In the genomic region with DNA sequence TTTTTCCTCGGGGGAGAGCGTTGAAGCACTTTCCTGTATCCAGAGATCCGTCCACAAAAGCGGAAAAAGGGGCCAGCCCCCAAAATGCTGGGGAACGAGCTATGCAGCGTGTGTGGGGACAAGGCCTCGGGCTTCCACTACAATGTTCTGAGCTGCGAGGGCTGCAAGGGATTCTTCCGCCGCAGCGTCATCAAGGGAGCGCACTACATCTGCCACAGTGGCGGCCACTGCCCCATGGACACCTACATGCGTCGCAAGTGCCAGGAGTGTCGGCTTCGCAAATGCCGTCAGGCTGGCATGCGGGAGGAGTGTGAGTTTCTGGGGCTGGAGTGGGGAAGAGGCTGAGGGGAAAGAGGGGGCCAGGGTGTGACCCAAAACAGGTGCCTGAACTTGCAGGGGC, we compare ENCODE assay signal across 24 cellular contexts. TPM values are rescaled to one million over a fixed set of nuclear protein-coding genes. Genes with fewer than 3 reads are reported as not detected.
DNase-seq lines count a peak whose midpoint lies in the region; ATAC-seq and TF ChIP-seq lines count a peak whose summit lies in the region.
"Had no signal": no experiment of that assay in that cellular context is flagged by ENCODE, and none has a peak within 500 bp of the region (broad histone marks: within the 10 kb centered on the region; RNA-seq: fewer than 3 reads in every experiment).

No MANE protein-coding gene starts in this region.

- CTCF ChIA-PET in activated CD4-positive, alpha-beta T cell treated with anti-CD3 and anti-CD28 coated beads, Interleukin-2, amount 10 ng/mL, durations not matched to agents 7 days and 5 days (lab: Charles Lee) = interaction anchor here (0.6 to 5.3 kb wide), 6 partner anchors 8 to 1052 kb away, joined by 3 to 48 read pairs (median 4); a partner anchor contains a TSS
- CTCF ChIA-PET in activated CD4-positive, alpha-beta T cell treated with anti-CD3 and anti-CD28 coated beads for 36 hours (lab: Charles Lee) = interaction anchor here (1.0 to 2.9 kb wide), 7 partner anchors 11 to 454 kb away, joined by 3 to 17 read pairs (median 5); a partner anchor contains a TSS
- CTCF ChIA-PET in PC-9 (lab: Charles Lee) = interaction anchor here (0.6 to 1.7 kb wide), 3 partner anchors 17 to 94 kb away, joined by 3 to 10 read pairs (median 3); no protein-coding TSS in a partner anchor

- no peaks in the 10 kb centered on the region for H4K20me1 ChIP-seq in PC-9 (ENCODE audit: insufficient read depth)
- H4K20me1 ChIP-seq in GM23338 (replicated peaks; ENCODE audit: insufficient read depth) = no peaks in the 10 kb centered on the region

- H3K9me2 ChIP-seq in PC-9 (ENCODE audit: insufficient read depth) = no peaks in the 10 kb centered on the region
- no peaks in the 10 kb centered on the region for H3K9me2 ChIP-seq in GM23338 (ENCODE audit: insufficient read depth)

- H3K36me3 ChIP-seq in PC-9 (ENCODE audit: low read depth) = peaks cover 6% of the 10 kb centered on the region; the same call in 1 of the 2 replicates
- H3K36me3 ChIP-seq in transverse colon = no peaks in the 10 kb centered on the region
- no peaks in the 10 kb centered on the region for H3K36me3 ChIP-seq in GM23338 (ENCODE audit: insufficient read depth)
- H3K36me3 ChIP-seq: SJCRH30 had no signal

- no peak for TF ChIP-seq EP300 in transverse colon (IDR thresholded peaks at IDR 0.05; ENCODE audit: low read depth)

- H3K27ac ChIP-seq in PC-9 (no peak overlapping the region), transverse colon (peak overlapping the region in 3 of 4 donors; percentile 81 to 88 (median 83)), GM23338 (ENCODE audit: low read depth) (no peak overlapping the region)
- H3K27ac ChIP-seq: 22Rv1, GM23248, KMS-11, SJCRH30 had no signal

- TF ChIP-seq CTCF in PC-9 (conservative IDR thresholded peaks at IDR 0.05) = no peak
- TF ChIP-seq CTCF in neural crest cell (conservative IDR thresholded peaks at IDR 0.05) = no peak
- TF ChIP-seq CTCF in transverse colon (IDR thresholded peaks at IDR 0.05) = no peak
- no peak for TF ChIP-seq CTCF in GM23338 (conservative IDR thresholded peaks at IDR 0.05; ENCODE audit: low read depth in 2 of 2)

- in situ Hi-C loops in transverse colon (cut with MboI; ENCODE audit: low pct_ligation_motif_present in 1 of 4, low pct_unique_long_range_greater_than_20kb in 1 of 4, low sequenced_read_pairs in 3 of 4) = loop anchor here in 1 of 4 donors (10.0 kb wide), 1 partner anchor 86 kb away; a partner anchor contains a TSS

- H3K9me3 Mint-ChIP-seq in activated CD4-positive, alpha-beta T cell treated with anti-CD3 and anti-CD28 coated beads, Interleukin-2, amount 10 ng/mL, durations not matched to agents 7 days and 5 days = no peaks in the 10 kb centered on the region
- H3K9me3 Mint-ChIP-seq in activated CD4-positive, alpha-beta T cell treated with anti-CD3 and anti-CD28 coated beads for 36 hours (ENCODE audit: low read depth) = no peaks in the 10 kb centered on the region
- H3K9me3 Mint-ChIP-seq in neural crest cell (no peaks in the 10 kb centered on the region), GM23338 (no peaks in the 10 kb centered on the region)
- H3K9me3 Mint-ChIP-seq: H9, IgD-negative memory B cell had no signal

- H3K4me1 Mint-ChIP-seq in activated CD4-positive, alpha-beta T cell treated with anti-CD3 and anti-CD28 coated beads, Interleukin-2, amount 10 ng/mL, durations not matched to agents 7 days and 5 days = peaks cover 30% of the 10 kb centered on the region
- peaks cover 12% of the 10 kb centered on the region for H3K4me1 Mint-ChIP-seq in activated CD4-positive, alpha-beta T cell treated with anti-CD3 and anti-CD28 coated beads for 36 hours
- H3K4me1 Mint-ChIP-seq in neural crest cell = peaks cover 27% of the 10 kb centered on the region
- H3K4me1 Mint-ChIP-seq in GM23338 = peaks cover 20% of the 10 kb centered on the region

- H3K4me2 ChIP-seq in PC-9 (peak overlapping the region; percentile 88), GM23338 (no peak overlapping the region)
- H3K4me2 ChIP-seq: KMS-11 had no signal

- POLR2A ChIA-PET in activated CD4-positive, alpha-beta T cell treated with anti-CD3 and anti-CD28 coated beads, Interleukin-2, amount 10 ng/mL, durations not matched to agents 7 days and 5 days (lab: Charles Lee) = no interaction called here
- POLR2A ChIA-PET in activated CD4-positive, alpha-beta T cell treated with anti-CD3 and anti-CD28 coated beads for 36 hours (lab: Charles Lee) = no interaction called here
- POLR2A ChIA-PET in PC-9 (lab: Charles Lee; ENCODE audit: unreplicated experiment) = interaction anchor here (0.6 kb wide), 1 partner anchor 30 kb away, joined by 4 read pairs; no protein-coding TSS in a partner anchor

- BruUV-seq in PC-9 (replicated peaks; lab: Mats Ljungman, UMichigan) = no TSS peak

- H3K27me3 ChIP-seq in PC-9 (ENCODE audit: insufficient read depth, low read depth) = no peaks in the 10 kb centered on the region
- no peaks in the 10 kb centered on the region for H3K27me3 ChIP-seq in transverse colon
- H3K27me3 ChIP-seq in GM23338 (ENCODE audit: insufficient read depth) = no peaks in the 10 kb centered on the region
- H3K27me3 ChIP-seq: SJCRH30 had no signal

- no peak for TF ChIP-seq POLR2A in transverse colon (IDR thresholded peaks at IDR 0.05)

- H3K4me1 ChIP-seq in PC-9 (replicated peaks; ENCODE audit: insufficient read depth) (peaks cover 56% of the 10 kb centered on the region), transverse colon (peaks cover 9 to 52% (median 42%) of the 10 kb centered on the region in 4 donors), GM23338 (ENCODE audit: insufficient read depth) (peaks cover 28% of the 10 kb centered on the region)

- ATAC-seq in activated CD4-positive, alpha-beta T cell treated with anti-CD3 and anti-CD28 coated beads for 36 hours = no peak
- ATAC-seq in HG02678 (IDR thresholded peaks at IDR 0.05; ENCODE audit: unreplicated experiment) (no peak), GM23338 (no peak)
- ATAC-seq: Right ventricle myocardium inferior had no signal

- H3F3A ChIP-seq in PC-9 (ENCODE audit: insufficient read depth, low read depth) = peaks cover 53% of the 10 kb centered on the region
- peaks cover 13% of the 10 kb centered on the region for H3F3A ChIP-seq in GM23338 (replicated peaks; ENCODE audit: low read depth)

- DNase-seq in activated CD4-positive, alpha-beta T cell treated with anti-CD3 and anti-CD28 coated beads, Interleukin-2, amount 10 ng/mL, durations not matched to agents 7 days and 5 days = no peak
- no peak for DNase-seq in activated CD4-positive, alpha-beta T cell treated with anti-CD3 and anti-CD28 coated beads for 36 hours
- no peak for DNase-seq in PC-9
- no peak for DNase-seq in neural crest cell (ENCODE audit: low read depth, low spot score)
- no peak for DNase-seq in transverse colon
- DNase-seq in GM23338 (ENCODE audit: low spot score) = no peak
- DNase-seq: Calu3; DMS53; GM23248; H9; MM.1S; NCI-H2029; NCI-H446; NCI-H524 treated with DMSO at 0.1 percent for 48 hours; NCI-H774; NK-92 treated with Interleukin-12 subunit alpha and Interleukin-12 subunit beta, amount 100 ng/mL, for 24 hours; PC-3; SJCRH30 had no signal

- H3K27me3 Mint-ChIP-seq in activated CD4-positive, alpha-beta T cell treated with anti-CD3 and anti-CD28 coated beads, Interleukin-2, amount 10 ng/mL, durations not matched to agents 7 days and 5 days = no peaks in the 10 kb centered on the region
- H3K27me3 Mint-ChIP-seq in activated CD4-positive, alpha-beta T cell treated with anti-CD3 and anti-CD28 coated beads for 36 hours = no peaks in the 10 kb centered on the region
- H3K27me3 Mint-ChIP-seq in neural crest cell (ENCODE audit: low read depth) (no peaks in the 10 kb centered on the region), GM23338 (ENCODE audit: insufficient read depth, low read depth, poor library complexity) (peaks cover 2% of the 10 kb centered on the region)
- H3K27me3 Mint-ChIP-seq: B cell had no signal

- WGBS in transverse colon (ENCODE audit: low coverage in 1 of 2), 2 donors = 89 to 92% methylated on average over 4 to 19 of the region's 19 CpGs

- peak overlapping the region; percentile 54 for H3K27ac Mint-ChIP-seq in activated CD4-positive, alpha-beta T cell treated with anti-CD3 and anti-CD28 coated beads, Interleukin-2, amount 10 ng/mL, durations not matched to agents 7 days and 5 days
- no peak overlapping the region for H3K27ac Mint-ChIP-seq in activated CD4-positive, alpha-beta T cell treated with anti-CD3 and anti-CD28 coated beads for 36 hours
- H3K27ac Mint-ChIP-seq in neural crest cell (ENCODE audit: unreplicated experiment) = peak overlapping the region; percentile 69
- no peak overlapping the region for H3K27ac Mint-ChIP-seq in GM23338
- H3K27ac Mint-ChIP-seq: B cell had no signal

- H3K79me2 ChIP-seq in PC-9 (ENCODE audit: low read depth) = peaks cover 15% of the 10 kb centered on the region; the same call in 1 of the 2 replicates
- H3K79me2 ChIP-seq in GM23338 (replicated peaks; ENCODE audit: insufficient read depth) = no peaks in the 10 kb centered on the region

- H3K9me3 ChIP-seq in PC-9 (ENCODE audit: insufficient read depth, low read depth) (no peaks in the 10 kb centered on the region), transverse colon (no peaks in the 10 kb centered on the region)
- H3K9me3 ChIP-seq: SJCRH30 had no signal

- H3K4me3 Mint-ChIP-seq in activated CD4-positive, alpha-beta T cell treated with anti-CD3 and anti-CD28 coated beads, Interleukin-2, amount 10 ng/mL, durations not matched to agents 7 days and 5 days = no peak overlapping the region
- no peak overlapping the region for H3K4me3 Mint-ChIP-seq in activated CD4-positive, alpha-beta T cell treated with anti-CD3 and anti-CD28 coated beads for 36 hours
- no peak overlapping the region for H3K4me3 Mint-ChIP-seq in neural crest cell
- no peak overlapping the region; the same call in 2 of the 3 replicates for H3K4me3 Mint-ChIP-seq in GM23338
- H3K4me3 Mint-ChIP-seq: B cell, H9 had no signal

- intact Hi-C loops in activated CD4-positive, alpha-beta T cell treated with anti-CD3 and anti-CD28 coated beads for 36 hours (cut with DNase I, micrococcal nuclease) = no loop called here
- intact Hi-C loops in PC-9 (cut with micrococcal nuclease; ENCODE audit: unreplicated experiment) (no loop called here), transverse colon (cut with DNase I; ENCODE audit: low total_unique reads) (no loop called here)

- no peak overlapping the region for H3K4me3 ChIP-seq in PC-9
- H3K4me3 ChIP-seq in transverse colon = no peak overlapping the region
- no peak overlapping the region for H3K4me3 ChIP-seq in GM23338
- H3K4me3 ChIP-seq: GM23248, SJCRH30 had no signal

- no peak overlapping the region for H2AFZ ChIP-seq in PC-9
- H2AFZ ChIP-seq in GM23338 = no peak overlapping the region
- H2AFZ ChIP-seq: GM23248 had no signal

- H3K36me3 Mint-ChIP-seq in activated CD4-positive, alpha-beta T cell treated with anti-CD3 and anti-CD28 coated beads, Interleukin-2, amount 10 ng/mL, durations not matched to agents 7 days and 5 days (ENCODE audit: low read depth) = peaks cover 3% of the 10 kb centered on the region
- H3K36me3 Mint-ChIP-seq in activated CD4-positive, alpha-beta T cell treated with anti-CD3 and anti-CD28 coated beads for 36 hours (ENCODE audit: low read depth) = no peaks in the 10 kb centered on the region
- H3K36me3 Mint-ChIP-seq in neural crest cell (ENCODE audit: low read depth) (no peaks in the 10 kb centered on the region), GM23338 (ENCODE audit: low read depth) (no peaks in the 10 kb centered on the region)
- H3K36me3 Mint-ChIP-seq: IgD-negative memory B cell had no signal

RNA-seq across cellular contexts. Expression of a gene that starts 2.6 kb away (rescaled TPM):
- total RNA-seq in activated CD4-positive, alpha-beta T cell treated with anti-CD3 and anti-CD28 coated beads, Interleukin-2, amount 10 ng/mL, durations not matched to agents 7 days and 5 days = 10 to 100 TPM in 1 of 2 experiments, 1 to 10 TPM in 1; 8.4 to 10.0 TPM
- total RNA-seq in activated CD4-positive, alpha-beta T cell treated with anti-CD3 and anti-CD28 coated beads for 36 hours = 10 to 100 TPM in 1 of 2 experiments, 1 to 10 TPM in 1; 9.5 to 13.3 TPM
- total RNA-seq in PC-9 (2021) (71.5 and 90.4 TPM in 2 replicates), neural crest cell (15.2 and 19.1 TPM in 2 replicates), transverse colon (100 to 1,000 TPM in 3 of 4 donors, 10 to 100 TPM in 1; 28.7 to 124 (median 113) TPM)
- total RNA-seq in GM23338 (2014; rRNA removed; shearing (Covaris generic)) = 23.7 and 23.8 TPM in 2 replicates
- polyA plus RNA-seq in GM23338 (2016; fragmentation: Nextera tagmentation; extraction: Ambion mirVana) = 16.5 and 17.5 TPM in 2 replicates

RNA-seq across cellular contexts. Expression of a gene that starts 9.6 kb away (rescaled TPM):
- total RNA-seq in activated CD4-positive, alpha-beta T cell treated with anti-CD3 and anti-CD28 coated beads, Interleukin-2, amount 10 ng/mL, durations not matched to agents 7 days and 5 days = 10 to 100 TPM; 93.3 to 95.1 TPM
- 10 to 100 TPM; 54.4 to 67.3 TPM for total RNA-seq in activated CD4-positive, alpha-beta T cell treated with anti-CD3 and anti-CD28 coated beads for 36 hours
- total RNA-seq in PC-9 (2021) = 61.1 and 65.9 TPM in 2 replicates
- 56.2 and 59.2 TPM in 2 replicates for total RNA-seq in neural crest cell
- 100 to 1,000 TPM in 1 of 4 donors, 10 to 100 TPM in 3; 64.3 to 285 (median 71.8) TPM for total RNA-seq in transverse colon
- total RNA-seq in GM23338 (2014; rRNA removed; shearing (Covaris generic)) = 33.3 and 43.8 TPM in 2 replicates
- polyA plus RNA-seq in GM23338 (2016; fragmentation: Nextera tagmentation; extraction: Ambion mirVana) = 12.5 and 13.4 TPM in 2 replicates

RNA-seq across cellular contexts. Expression of a gene that starts 11.8 kb away (rescaled TPM):
- 10 to 100 TPM; 28.0 to 31.7 TPM for total RNA-seq in activated CD4-positive, alpha-beta T cell treated with anti-CD3 and anti-CD28 coated beads, Interleukin-2, amount 10 ng/mL, durations not matched to agents 7 days and 5 days
- 10 to 100 TPM; 10.2 to 11.2 TPM for total RNA-seq in activated CD4-positive, alpha-beta T cell treated with anti-CD3 and anti-CD28 coated beads for 36 hours
- total RNA-seq in PC-9 (2021) = 20.4 and 24.1 TPM in 2 replicates
- total RNA-seq in neural crest cell = 41.0 and 41.7 TPM in 2 replicates
- total RNA-seq in transverse colon = 100 to 1,000 TPM in 1 of 4 donors, 10 to 100 TPM in 3; 66.3 to 120 (median 88.9) TPM
- total RNA-seq in GM23338 (2014; rRNA removed; shearing (Covaris generic)) = 32.1 and 33.5 TPM in 2 replicates
- polyA plus RNA-seq in GM23338 (2016; fragmentation: Nextera tagmentation; extraction: Ambion mirVana) = 5.6 and 7.3 TPM in 2 replicates

RNA-seq across cellular contexts. Expression of a gene that starts 45.6 kb away (rescaled TPM):
- 100 to 1,000 TPM; 156 to 166 TPM for total RNA-seq in activated CD4-positive, alpha-beta T cell treated with anti-CD3 and anti-CD28 coated beads, Interleukin-2, amount 10 ng/mL, durations not matched to agents 7 days and 5 days
- total RNA-seq in activated CD4-positive, alpha-beta T cell treated with anti-CD3 and anti-CD28 coated beads for 36 hours = 100 to 1,000 TPM; 159 to 178 TPM
- total RNA-seq in PC-9 (2021) (72.3 and 85.2 TPM in 2 replicates), neural crest cell (32.2 and 33.9 TPM in 2 replicates), transverse colon (10 to 100 TPM in 3 of 4 donors, 1 to 10 TPM in 1; 8.6 to 45.4 (median 28.6) TPM)
- 62.5 and 63.1 TPM in 2 replicates for total RNA-seq in GM23338 (2014; rRNA removed; shearing (Covaris generic))
- 58.7 and 60.2 TPM in 2 replicates for polyA plus RNA-seq in GM23338 (2016; fragmentation: Nextera tagmentation; extraction: Ambion mirVana)

Comparison
In these comparisons a context has a peak if more than half of its experiments do, and no peak if none do; other contexts are left out.
1. H3K27ac Mint-ChIP-seq: peak in activated CD4-positive, alpha-beta T cell treated with anti-CD3 and anti-CD28 coated beads, Interleukin-2, amount 10 ng/mL, durations not matched to agents 7 days and 5 days (single experiment) and neural crest cell (single experiment); none in activated CD4-positive, alpha-beta T cell treated with anti-CD3 and anti-CD28 coated beads for 36 hours (single experiment) and GM23338 (single experiment).
2. H3K27ac ChIP-seq: peak in transverse colon (3 of 4); none in PC-9 (single experiment) and GM23338 (single experiment).